ENCODE assay signal across 7 cellular contexts in the genomic region with DNA sequence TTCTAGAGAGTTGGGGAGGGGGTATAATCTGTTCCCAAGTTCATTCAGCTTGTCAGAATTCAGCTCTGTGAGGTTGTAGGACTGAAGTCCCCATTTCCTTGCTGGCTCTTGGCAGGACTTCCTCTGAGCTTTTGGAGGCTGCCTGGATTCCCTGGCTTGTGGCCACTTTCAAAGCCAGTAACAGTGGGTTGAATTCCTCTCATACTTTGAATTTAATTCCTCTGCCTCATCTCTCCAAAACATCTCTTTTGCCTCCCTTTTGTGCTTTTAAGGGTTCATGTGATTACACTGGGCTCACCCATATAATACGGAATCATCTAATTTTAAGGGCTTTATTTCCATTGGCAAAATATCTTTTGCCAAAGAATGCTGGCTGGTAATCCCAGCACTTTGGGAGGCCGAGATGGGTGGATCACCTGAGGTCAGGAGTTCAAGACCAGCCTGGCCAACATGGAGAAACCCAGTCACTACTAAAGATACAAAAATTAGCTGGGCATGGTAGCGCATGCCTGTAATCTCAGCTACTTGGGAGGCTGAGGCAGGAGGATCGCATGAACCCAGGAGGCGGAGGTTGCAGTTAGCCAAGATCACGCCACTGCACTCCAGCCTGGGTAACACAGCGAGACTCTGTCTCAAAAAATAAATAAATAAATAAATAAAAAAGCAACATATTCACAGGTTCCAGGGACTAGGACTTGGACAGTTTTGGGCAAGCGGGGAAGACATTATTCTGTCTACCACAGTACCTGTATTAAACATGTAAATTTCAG. TPM values are rescaled to one million over a fixed set of nuclear protein-coding genes. Genes with fewer than 3 reads are reported as not detected.
DNase-seq lines count a peak whose midpoint lies in the region; TF ChIP-seq lines count a peak whose summit lies in the region.
"Not testable (repeated sequence)": the region's sequence is repeated elsewhere in the genome, so short reads cannot be mapped to it uniquely, and the experiment has no call there.

No MANE protein-coding gene starts in this region.

- not testable (repeated sequence) for TF ChIP-seq CTCF in Caco-2 (IDR thresholded peaks at IDR 0.05; ENCODE audit: insufficient read depth in 1 of 2, low read depth in 1 of 2, low read length in 1 of 2, severe bottlenecking in 1 of 2, unreplicated experiment in 1 of 2); HL-60 (IDR thresholded peaks at IDR 0.05; ENCODE audit: insufficient read depth, low read length); MCF 10A (IDR thresholded peaks at IDR 0.05; ENCODE audit: unreplicated experiment)

- H3K4me3 ChIP-seq in Caco-2 (ENCODE audit: low read depth, low read length); HL-60 (replicated peaks; ENCODE audit: insufficient read depth, low read length); rectal smooth muscle tissue (ENCODE audit: low read length): not testable (repeated sequence)

- not testable (repeated sequence) for H3K9ac ChIP-seq in rectal smooth muscle tissue (ENCODE audit: low read length)

- H3K9me3 Mint-ChIP-seq in Caco-2 (ENCODE audit: unreplicated experiment); activated T-cell treated with anti-CD3 and anti-CD28 coated beads, Interleukin-2, amount 50 U/mL, for 24 hours; MCF 10A (ENCODE audit: unreplicated experiment): not testable (repeated sequence)

- H3K36me3 ChIP-seq in Caco-2 (ENCODE audit: control insufficient read depth, insufficient read depth, low read length); rectal smooth muscle tissue (ENCODE audit: control insufficient read depth, insufficient read depth, low read length): not testable (repeated sequence)

- CTCF ChIA-PET in Caco-2 (lab: Charles Lee): not testable (repeated sequence)
- CTCF ChIA-PET in MCF 10A (lab: Yijun Ruan, JAX): interaction anchor here (0.6 to 1.1 kb wide), 4 partner anchors 8 to 199 kb away, joined by 3 to 4 read pairs (median 4); no protein-coding TSS in a partner anchor

- peaks cover 42% of the 10 kb centered on the region for H3K4me1 ChIP-seq in Caco-2
- peaks cover 20% of the 10 kb centered on the region for H3K4me1 ChIP-seq in rectal smooth muscle tissue (ENCODE audit: control insufficient read depth, insufficient read depth, low read length)

- H3K27ac ChIP-seq in HL-60 (replicated peaks) (peak overlapping the region; percentile 98), rectal smooth muscle tissue (ENCODE audit: low read depth, low read length) (peak overlapping the region; percentile 99)

- not testable (repeated sequence) for H3K27me3 ChIP-seq in Caco-2 (replicated peaks; ENCODE audit: control insufficient read depth, insufficient read depth, low read length); HL-60 (ENCODE audit: insufficient read depth, poor library complexity, severe bottlenecking); rectal smooth muscle tissue (ENCODE audit: control insufficient read depth, insufficient read depth, low read length)

- H3K4me1 Mint-ChIP-seq in Caco-2 (ENCODE audit: low read depth, unreplicated experiment): peaks cover 40% of the 10 kb centered on the region
- H3K4me1 Mint-ChIP-seq in activated T-cell treated with anti-CD3 and anti-CD28 coated beads, Interleukin-2, amount 50 U/mL, for 24 hours (ENCODE audit: low read depth): peaks cover 52% of the 10 kb centered on the region
- H3K4me1 Mint-ChIP-seq in MCF 10A (ENCODE audit: insufficient read depth, unreplicated experiment): peaks cover 31% of the 10 kb centered on the region

- not testable (repeated sequence) for H3K27me3 Mint-ChIP-seq in Caco-2 (ENCODE audit: insufficient read depth, unreplicated experiment); activated T-cell treated with anti-CD3 and anti-CD28 coated beads, Interleukin-2, amount 50 U/mL, for 24 hours; MCF 10A (ENCODE audit: insufficient read depth, unreplicated experiment)

- intact Hi-C loops in Caco-2 (cut with micrococcal nuclease; ENCODE audit: unreplicated experiment) (loop anchor here (5.0 kb wide), 2 partner anchors 81 to 114 kb away; no protein-coding TSS in a partner anchor), MCF 10A (cut with micrococcal nuclease) (loop anchor here (5.0 kb wide), 1 partner anchor 149 kb away; a partner anchor contains a TSS)

- H3K9me3 ChIP-seq in Caco-2: not testable (repeated sequence)

- H3K27ac Mint-ChIP-seq in Caco-2 (ENCODE audit: unreplicated experiment): peak overlapping the region; percentile 95
- peak overlapping the region; percentile 99 for H3K27ac Mint-ChIP-seq in activated T-cell treated with anti-CD3 and anti-CD28 coated beads, Interleukin-2, amount 50 U/mL, for 24 hours
- peak overlapping the region; percentile 64 for H3K27ac Mint-ChIP-seq in MCF 10A (ENCODE audit: low read depth, unreplicated experiment)

- H3K4me3 Mint-ChIP-seq in Caco-2 (ENCODE audit: unreplicated experiment): peak overlapping the region; percentile 77
- peak overlapping the region; percentile 38 for H3K4me3 Mint-ChIP-seq in activated T-cell treated with anti-CD3 and anti-CD28 coated beads, Interleukin-2, amount 50 U/mL, for 24 hours
- H3K4me3 Mint-ChIP-seq in MCF 10A (ENCODE audit: unreplicated experiment): not testable (repeated sequence)

- peaks cover 28% of the 10 kb centered on the region for H3K36me3 Mint-ChIP-seq in Caco-2 (ENCODE audit: insufficient read depth, unreplicated experiment)
- peaks cover 34% of the 10 kb centered on the region for H3K36me3 Mint-ChIP-seq in activated T-cell treated with anti-CD3 and anti-CD28 coated beads, Interleukin-2, amount 50 U/mL, for 24 hours (ENCODE audit: low read depth)
- not testable (repeated sequence) for H3K36me3 Mint-ChIP-seq in MCF 10A (ENCODE audit: insufficient read depth, unreplicated experiment)

- POLR2A ChIA-PET in Caco-2 (lab: Charles Lee): interaction anchor here (0.5 to 0.8 kb wide), 2 partner anchors 11 to 463 kb away, joined by 3 to 8 read pairs; a partner anchor contains a TSS
- POLR2A ChIA-PET in MCF 10A (lab: Yijun Ruan, JAX): interaction anchor here (0.5 to 3.1 kb wide), 9 partner anchors 8 to 808 kb away, joined by 3 to 20 read pairs (median 6); no protein-coding TSS in a partner anchor

- DNase-seq in Caco-2: peak in 1 of 2 experiments; percentile 38
- DNase-seq in HL-60 (ENCODE audit: low read depth in 1 of 2, low spot score in 1 of 2); activated T-cell treated with anti-CD3 and anti-CD28 coated beads, Interleukin-2, amount 50 U/mL, for 24 hours: not testable (repeated sequence)
- DNase-seq in RPMI7951 (ENCODE audit: low read depth): peak; percentile 84
- peak; percentile 51 for DNase-seq in MCF 10A (ENCODE audit: unreplicated experiment)
- peak; percentile 79 for DNase-seq in iris pigment epithelial cell (ENCODE audit: low read depth)

- BruUV-seq in Caco-2 (replicated peaks; lab: Mats Ljungman, UMichigan); MCF 10A (replicated peaks; lab: Mats Ljungman, UMichigan): not testable (repeated sequence)

RNA-seq across cellular contexts. Expression of a gene that starts 2.0 kb away (rescaled TPM):
- 226 and 233 TPM in 2 replicates for total RNA-seq in Caco-2 (2022)
- total RNA-seq in RPMI7951 (2014; rRNA removed; shearing (Covaris generic)): 29.9 and 30.1 TPM in 2 replicates
- total RNA-seq in MCF 10A (2022): 58.9 and 69.9 TPM in 2 replicates
